In the genomic region with DNA sequence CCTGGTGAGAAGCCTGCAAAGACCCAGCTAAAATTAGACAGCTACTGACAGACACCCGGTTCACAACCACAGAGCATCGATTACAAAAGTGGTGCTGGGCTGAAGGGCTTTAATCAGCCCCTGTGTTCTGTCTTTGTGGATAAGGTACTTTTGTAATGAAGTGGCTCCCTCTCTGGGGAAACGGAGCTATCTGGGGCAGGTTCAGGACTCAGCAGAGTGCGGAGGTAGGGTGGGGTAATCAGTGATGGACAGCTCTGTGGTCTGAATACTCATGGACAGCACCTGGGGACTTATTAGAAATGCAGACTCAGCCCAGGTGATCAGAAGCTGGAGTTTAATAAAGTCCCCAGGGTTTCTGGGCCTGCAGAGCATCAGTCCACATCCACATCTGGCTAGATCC, we compare ENCODE assay signal across 22 cellular contexts.
A peak's percentile ranks its signal among the peaks of the same experiment; 100 is the strongest.
DNase-seq lines count a peak whose midpoint lies in the region; ATAC-seq, FAIRE-seq and TF ChIP-seq lines count a peak whose summit lies in the region.
"Had no signal": no experiment of that assay in that cellular context is flagged by ENCODE, and none has a peak within 500 bp of the region (broad histone marks: within the 10 kb centered on the region; RNA-seq: fewer than 3 reads in every experiment).

No MANE protein-coding gene starts in this region.

- H3K79me2 ChIP-seq in keratinocyte (ENCODE audit: control insufficient read depth, insufficient read depth, low read length), result no peaks in the 10 kb centered on the region

- intact Hi-C loops in left ventricle myocardium superior (cut with micrococcal nuclease), result no loop called here

- H4K20me1 ChIP-seq in keratinocyte (ENCODE audit: control insufficient read depth, extremely low read depth, insufficient read depth, low read length), result no peaks in the 10 kb centered on the region

- TF ChIP-seq CTCF in right atrium auricular region (IDR thresholded peaks at IDR 0.05) (no peak), keratinocyte (optimal IDR thresholded peaks at IDR 0.05 in 1 of 3, IDR thresholded peaks at IDR 0.05 in 1 of 3, conservative IDR thresholded peaks at IDR 0.05 in 1 of 3; ENCODE audit: extremely low read depth in 1 of 3, insufficient read depth in 2 of 3, low read length in 3 of 3) (no peak)

- H3K9me3 ChIP-seq in right atrium auricular region (no peaks in the 10 kb centered on the region), keratinocyte (ENCODE audit: control insufficient read depth, low read depth, low read length) (no peaks in the 10 kb centered on the region)
- H3K9me3 ChIP-seq: A549 had no signal

- no peak overlapping the region for H3K4me2 ChIP-seq in keratinocyte (ENCODE audit: control insufficient read depth, extremely low read depth, insufficient read depth, low read depth, low read length)
- H3K4me2 ChIP-seq: A549, GM23338 had no signal

- H3K4me3 ChIP-seq in right atrium auricular region (no peak overlapping the region), keratinocyte (ENCODE audit: control insufficient read depth in 2 of 3, extremely low read depth in 1 of 3, insufficient read depth in 2 of 3, low read depth in 1 of 3, low read length in 3 of 3) (no peak overlapping the region)
- H3K4me3 ChIP-seq: A549, GM12878, GM23338 had no signal

- dilution Hi-C loops in keratinocyte (cut with MboI; ENCODE audit: extremely low pct_ligation_motif_present, low sequenced_read_pairs), result no loop called here

- H3K4me1 ChIP-seq in right atrium auricular region, result no peaks in the 10 kb centered on the region
- peaks cover 17% of the 10 kb centered on the region for H3K4me1 ChIP-seq in keratinocyte (ENCODE audit: control insufficient read depth, extremely low read depth, insufficient read depth, low read length)
- H3K4me1 ChIP-seq: A549 had no signal

- H3K27me3 ChIP-seq in right atrium auricular region (no peaks in the 10 kb centered on the region), keratinocyte (ENCODE audit: control insufficient read depth, extremely low read depth, insufficient read depth, low read length) (no peaks in the 10 kb centered on the region)

- peak; percentile 58 for FAIRE-seq in keratinocyte (lab: Jason Lieb, UNC)
- FAIRE-seq: A549, GM12878, GM18507, HTR-8/SVneo had no signal

- H2AFZ ChIP-seq in keratinocyte (ENCODE audit: control insufficient read depth, low read length), result no peak overlapping the region
- H2AFZ ChIP-seq: GM23338 had no signal

- H3K9me1 ChIP-seq in keratinocyte (ENCODE audit: control insufficient read depth, extremely low read depth, insufficient read depth, low read length), result no peaks in the 10 kb centered on the region

- peak; percentile 60 for ATAC-seq in left ventricle myocardium superior
- no peak for ATAC-seq in HG03159 (IDR thresholded peaks at IDR 0.05; ENCODE audit: unreplicated experiment)
- ATAC-seq: GM12878, GM23338 had no signal

- H3K36me3 ChIP-seq in right atrium auricular region, result no peaks in the 10 kb centered on the region
- H3K36me3 ChIP-seq in keratinocyte (ENCODE audit: control insufficient read depth in 2 of 2, extremely low read depth in 1 of 2, insufficient read depth in 2 of 2, low read length in 2 of 2), result no peaks in the 10 kb centered on the region

- peak; percentile 6 for DNase-seq in NCI-H1092 treated with DMSO at 0.1 percent for 48 hours (lab: John Stamatoyannopoulos, UW)
- DNase-seq in NCI-H1092 (lab: John Stamatoyannopoulos, UW), result no peak
- no peak for DNase-seq in left ventricle myocardium superior
- no peak for DNase-seq in right atrium auricular region (ENCODE audit: low spot score)
- no peak for DNase-seq in keratinocyte (ENCODE audit: low read depth, low spot score)
- no peak for DNase-seq in NCI-H1105 (lab: John Stamatoyannopoulos, UW)
- DNase-seq: AML-193; CD4-positive, alpha-beta T cell; DMS153; GF-D8; H7; HFFc6; IMR-90; KBM-7 had no signal

- H3K9ac ChIP-seq in keratinocyte (ENCODE audit: control insufficient read depth, extremely low read depth, insufficient read depth, low read length), result no peak overlapping the region

- H3K27ac ChIP-seq in right atrium auricular region (no peak overlapping the region), keratinocyte (ENCODE audit: control insufficient read depth, insufficient read depth, low read length) (no peak overlapping the region)
- H3K27ac ChIP-seq: 22Rv1, A549, C4-2B had no signal
